In the genomic region with DNA sequence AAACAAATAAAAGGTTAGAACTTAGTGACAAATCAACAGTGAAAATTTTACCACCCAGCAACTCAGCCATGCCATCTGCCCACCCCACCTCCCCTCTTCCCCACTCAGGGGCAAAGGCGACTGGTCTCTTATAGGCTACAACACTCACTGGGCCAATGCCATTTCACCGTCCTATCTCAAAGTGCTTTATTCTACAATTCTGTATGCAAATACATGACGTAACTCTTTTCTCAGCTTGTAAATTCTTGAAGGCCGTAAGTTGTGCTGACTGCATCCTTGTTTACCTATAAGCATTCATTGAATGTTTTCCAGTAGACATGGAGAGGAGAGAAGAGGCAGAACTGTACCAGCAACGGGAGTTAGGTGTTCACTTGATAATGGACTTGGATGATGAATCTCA, we compare ENCODE assay signal across 25 cellular contexts. TPM values are rescaled to one million over a fixed set of nuclear protein-coding genes. Genes with fewer than 3 reads are reported as not detected.
"Had no signal": no experiment of that assay in that cellular context is flagged by ENCODE, and none has a peak within 500 bp of the region (broad histone marks: within the 10 kb centered on the region; RNA-seq: fewer than 3 reads in every experiment).

No MANE protein-coding gene starts in this region.

- ATAC-seq: activated naive CD4-positive, alpha-beta T cell treated with anti-CD3 and anti-CD28 coated beads, Interleukin-2, amount 50 U/mL, for 72 hours; activated T-cell treated with anti-CD3 and anti-CD28 coated beads, Interleukin-2, amount 50 U/mL, for 72 hours; foreskin keratinocyte; natural killer cell had no signal

- H3K27ac ChIP-seq: adrenal gland, cardiac muscle cell, foreskin keratinocyte, tibial artery, uterus had no signal

- H3K9me3 ChIP-seq: adrenal gland, tibial artery, uterus had no signal

- H3K4me3 ChIP-seq: adrenal gland, cardiac muscle cell, tibial artery, uterus had no signal

- DNase-seq: activated CD4-positive, alpha-beta T cell treated with anti-CD3 and anti-CD28 coated beads, Interleukin-2, amount 50 U/mL, for 4 hours; activated gamma-delta T cell; activated T-cell treated with anti-CD3 and anti-CD28 coated beads, Interleukin-2, amount 50 U/mL, for 72 hours; adrenal gland; foreskin keratinocyte; glutamatergic neuron; hypothalamus; natural killer cell; nucleus accumbens; stimulated activated CD4-positive, alpha-beta T cell treated with anti-CD3 and anti-CD28 coated beads, Interleukin-12 subunit alpha, Interleukin-12 subunit beta, amount 100 ng/mL, for 4 hours; stimulated activated CD4-positive, alpha-beta T cell treated with anti-CD3 and anti-CD28 coated beads, Interleukin-1b, Interleukin-23, amount 100 ng/mL, for 48 hours; stimulated activated CD8-positive, alpha-beta memory T cell treated with anti-CD3 and anti-CD28 coated beads, Interleukin-4, amount 100 ng/mL, for 48 hours; stimulated activated naive CD4-positive, alpha-beta T cell; tibial artery; uterus had no signal

- H3K27me3 ChIP-seq: adrenal gland, cardiac muscle cell, tibial artery, uterus had no signal

- FAIRE-seq: TTC549 had no signal

- H3K4me1 ChIP-seq: adrenal gland, foreskin keratinocyte, uterus had no signal

- H3K36me3 ChIP-seq: adrenal gland, cardiac muscle cell, tibial artery, uterus had no signal

RNA-seq across cellular contexts. Expression of gene BCL2L14, which starts 15.6 kb away (rescaled TPM):
- total RNA-seq: adrenal gland, cardiac muscle cell, dermis microvascular lymphatic vessel endothelial cell, epithelial cell of proximal tubule, fibroblast of lung, foreskin keratinocyte, kidney epithelial cell, lower leg skin, mesenteric fat pad, subcutaneous adipose tissue, uterus had no signal
- polyA plus RNA-seq: adrenal gland, cardiac muscle cell, fibroblast of lung, foreskin keratinocyte had no signal
